ENCODE assay signal across 1 cellular context in the genomic region with DNA sequence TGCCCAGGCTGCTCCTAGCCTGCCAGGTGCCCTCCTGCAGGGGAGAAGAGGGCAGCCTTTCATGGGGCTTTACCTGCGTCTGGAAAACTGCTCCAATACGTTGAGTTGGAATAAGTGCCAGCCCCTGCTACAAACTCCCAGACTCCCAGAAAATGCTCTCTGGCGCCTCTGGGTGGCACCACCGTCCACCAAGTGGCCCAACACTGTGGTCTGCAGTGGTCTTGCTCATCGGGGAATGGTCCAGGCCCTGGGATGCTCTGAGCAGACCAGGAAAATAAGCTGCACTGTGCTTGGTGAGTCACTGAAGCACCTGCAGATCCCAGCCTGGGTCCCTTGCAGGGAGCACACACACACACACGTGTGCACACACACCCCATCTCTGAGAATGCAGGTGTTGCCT.
TF ChIP-seq lines count a peak whose summit lies in the region.

No MANE protein-coding gene starts in this region.

TF ChIP-seq in GM12878, 131 proteins besides CTCF, POLR2A, EP300 and RAD21:
- TF ChIP-seq DPF2 (IDR thresholded peaks at IDR 0.05) (no peak), RUNX3 (IDR thresholded peaks at IDR 0.05; ENCODE audit: low read length) (peak; percentile 35; the same call in 1 of the 2 replicates), SMC3 (IDR thresholded peaks at IDR 0.05; ENCODE audit: borderline replicate concordance, low read length) (peak; percentile 38; the same call in 1 of the 2 replicates), TCF3 (IDR thresholded peaks at IDR 0.05; ENCODE audit: borderline replicate concordance, insufficient read depth, low read depth, low read length) (no peak)
